16 cellular contexts compared by ENCODE assay signal in the genomic region with DNA sequence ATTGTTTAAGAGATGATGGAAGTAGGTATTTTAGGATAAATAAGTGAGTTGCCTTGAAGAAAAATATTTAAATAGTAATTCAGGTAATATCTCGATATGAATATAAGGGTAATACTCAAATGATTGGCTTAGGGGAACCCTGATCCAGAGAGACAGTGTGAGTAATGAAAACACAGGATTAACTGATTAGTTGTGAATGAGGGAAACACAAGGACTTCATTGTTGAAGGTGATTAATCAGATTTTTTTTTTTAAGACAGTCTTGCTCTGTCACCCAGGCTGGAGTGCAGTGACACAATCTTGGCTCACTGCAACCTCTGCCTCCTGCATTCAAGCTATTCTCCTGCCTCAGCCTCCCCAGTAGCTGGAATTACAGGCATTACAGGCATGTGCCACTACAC.
"Had no signal": no experiment of that assay in that cellular context is flagged by ENCODE, and none has a peak within 500 bp of the region (broad histone marks: within the 10 kb centered on the region; RNA-seq: fewer than 3 reads in every experiment).

No MANE protein-coding gene starts in this region.

- H3K27ac ChIP-seq: hepatocyte, upper lobe of left lung had no signal

- H3K27me3 ChIP-seq: hepatocyte, upper lobe of left lung had no signal

- H2AFZ ChIP-seq: hepatocyte had no signal

- H3K27me3 Mint-ChIP-seq: activated CD4-positive, alpha-beta memory T cell treated with anti-CD3 and anti-CD28 coated beads, Interleukin-2, amount 10 ng/mL, durations not matched to agents 7 days and 5 days; stimulated activated naive CD8-positive, alpha-beta T cell treated with anti-CD3 and anti-CD28 coated beads, Interleukin-15, Interleukin-2, amounts not matched to agents 100 ng/mL and 50 ng/mL, for 24 hours had no signal

- ATAC-seq: activated T-cell treated with anti-CD3 and anti-CD28 coated beads, Interleukin-2, amount 50 U/mL, for 4 hours; left ventricle myocardium superior; SK-N-SH treated with all-trans-retinoic acid at 6 μM for 48 hours had no signal

- H3K4me3 Mint-ChIP-seq: activated CD4-positive, alpha-beta memory T cell treated with anti-CD3 and anti-CD28 coated beads, Interleukin-2, amount 10 ng/mL, durations not matched to agents 7 days and 5 days; activated T-cell treated with anti-CD3 and anti-CD28 coated beads, Interleukin-2, amount 50 U/mL, for 4 hours; stimulated activated naive CD8-positive, alpha-beta T cell treated with anti-CD3 and anti-CD28 coated beads, Interleukin-15, Interleukin-2, amounts not matched to agents 100 ng/mL and 50 ng/mL, for 24 hours had no signal

- FAIRE-seq: astrocyte, kidney had no signal

- H3K27ac Mint-ChIP-seq: activated CD4-positive, alpha-beta memory T cell treated with anti-CD3 and anti-CD28 coated beads, Interleukin-2, amount 10 ng/mL, durations not matched to agents 7 days and 5 days; stimulated activated naive CD8-positive, alpha-beta T cell treated with anti-CD3 and anti-CD28 coated beads, Interleukin-15, Interleukin-2, amounts not matched to agents 100 ng/mL and 50 ng/mL, for 24 hours had no signal

- H3K9me3 ChIP-seq: upper lobe of left lung had no signal

- H3K4me1 ChIP-seq: upper lobe of left lung had no signal

- H3K4me3 ChIP-seq: hepatocyte, upper lobe of left lung had no signal

- H3K4me2 ChIP-seq: hepatocyte had no signal

- DNase-seq: activated CD4-positive, alpha-beta memory T cell treated with anti-CD3 and anti-CD28 coated beads, Interleukin-2, amount 10 ng/mL, durations not matched to agents 7 days and 5 days; activated CD4-positive, alpha-beta T cell treated with anti-CD3 and anti-CD28 coated beads for 4 hours; activated effector memory CD4-positive, alpha-beta T cell treated with Interleukin-2 at 50 U/mL for 16 hours; activated naive CD4-positive, alpha-beta T cell treated with anti-CD3 and anti-CD28 coated beads, Interleukin-2, amount 50 U/mL, for 16 hours; activated T-cell treated with anti-CD3 and anti-CD28 coated beads, Interleukin-2, amount 50 U/mL, for 4 hours; erythroblast; kidney; left ventricle myocardium superior; mesendoderm; stimulated activated CD4-positive, alpha-beta T cell treated with anti-CD3 and anti-CD28 coated beads, Interleukin-4, amount 100 ng/mL, for 24 hours; stimulated activated CD8-positive, alpha-beta memory T cell treated with anti-CD3 and anti-CD28 coated beads, Interleukin-4, amount 100 ng/mL, for 48 hours; upper lobe of left lung had no signal

- H3K9me3 Mint-ChIP-seq: activated CD4-positive, alpha-beta memory T cell treated with anti-CD3 and anti-CD28 coated beads, Interleukin-2, amount 10 ng/mL, durations not matched to agents 7 days and 5 days; activated T-cell treated with anti-CD3 and anti-CD28 coated beads, Interleukin-2, amount 50 U/mL, for 4 hours; stimulated activated naive CD8-positive, alpha-beta T cell treated with anti-CD3 and anti-CD28 coated beads, Interleukin-15, Interleukin-2, amounts not matched to agents 100 ng/mL and 50 ng/mL, for 24 hours had no signal

- H3K4me1 Mint-ChIP-seq: activated CD4-positive, alpha-beta memory T cell treated with anti-CD3 and anti-CD28 coated beads, Interleukin-2, amount 10 ng/mL, durations not matched to agents 7 days and 5 days had no signal
